Comparison of ENCODE assay signal across 23 cellular contexts in genomic region chr12:68530299-68530698, GRCh38.
A peak's percentile ranks its signal among the peaks of the same experiment; 100 is the strongest.
DNase-seq lines count a peak whose midpoint lies in the region; ATAC-seq and TF ChIP-seq lines count a peak whose summit lies in the region.
"Had no signal": no experiment of that assay in that cellular context is flagged by ENCODE, and none has a peak within 500 bp of the region (broad histone marks: within the 10 kb centered on the region; RNA-seq: fewer than 3 reads in every experiment).

No MANE protein-coding gene starts in this region.

- H3K36me3 Mint-ChIP-seq in stimulated activated naive CD8-positive, alpha-beta T cell treated with anti-CD3 and anti-CD28 coated beads, Interleukin-15, Interleukin-2, amounts not matched to agents 100 ng/mL and 50 ng/mL, for 24 hours (ENCODE audit: low read depth): no peaks in the 10 kb centered on the region
- H3K36me3 Mint-ChIP-seq in effector memory CD8-positive, alpha-beta T cell (ENCODE audit: insufficient read depth): no peaks in the 10 kb centered on the region
- no peaks in the 10 kb centered on the region for H3K36me3 Mint-ChIP-seq in CD8-positive, alpha-beta T cell

- H3K27me3 Mint-ChIP-seq in stimulated activated naive CD8-positive, alpha-beta T cell treated with anti-CD3 and anti-CD28 coated beads, Interleukin-15, Interleukin-2, amounts not matched to agents 100 ng/mL and 50 ng/mL, for 24 hours: no peaks in the 10 kb centered on the region
- H3K27me3 Mint-ChIP-seq in stimulated activated naive CD8-positive, alpha-beta T cell treated with anti-CD3 and anti-CD28 coated beads, Interleukin-15, amount 100 ng/mL, for 72 hours: no peaks in the 10 kb centered on the region
- H3K27me3 Mint-ChIP-seq in effector memory CD8-positive, alpha-beta T cell: no peaks in the 10 kb centered on the region
- no peaks in the 10 kb centered on the region for H3K27me3 Mint-ChIP-seq in CD8-positive, alpha-beta T cell (ENCODE audit: low read depth)
- H3K27me3 Mint-ChIP-seq: CD4-positive, alpha-beta T cell had no signal

- H3K4me1 Mint-ChIP-seq in stimulated activated naive CD8-positive, alpha-beta T cell treated with anti-CD3 and anti-CD28 coated beads, Interleukin-15, Interleukin-2, amounts not matched to agents 100 ng/mL and 50 ng/mL, for 24 hours (ENCODE audit: low read depth): peaks cover 14% of the 10 kb centered on the region
- peaks cover 24% of the 10 kb centered on the region for H3K4me1 Mint-ChIP-seq in stimulated activated naive CD8-positive, alpha-beta T cell treated with anti-CD3 and anti-CD28 coated beads, Interleukin-15, amount 100 ng/mL, for 72 hours
- peaks cover 12 to 28% of the 10 kb centered on the region in 2 donors for H3K4me1 Mint-ChIP-seq in effector memory CD8-positive, alpha-beta T cell (ENCODE audit: low read depth in 2 of 2)
- peaks cover 15% of the 10 kb centered on the region for H3K4me1 Mint-ChIP-seq in CD8-positive, alpha-beta T cell (ENCODE audit: low read depth)
- H3K4me1 Mint-ChIP-seq: H9 had no signal

- no peaks in the 10 kb centered on the region for H3K9me3 ChIP-seq in parathyroid adenoma (ENCODE audit: control insufficient read depth, low read length)
- H3K9me3 ChIP-seq in CD8-positive, alpha-beta T cell (ENCODE audit: low read length): peaks cover 5% of the 10 kb centered on the region
- H3K9me3 ChIP-seq: Peyer's patch had no signal

- no peak overlapping the region for H3K9ac ChIP-seq in parathyroid adenoma
- H3K9ac ChIP-seq: BLaER1 treated with 17β-estradiol and CSF1 and Interleukin-3, amounts not matched to agents 10 nM and 100 nM; GM23248 had no signal

- no peak overlapping the region for H3K4me3 Mint-ChIP-seq in stimulated activated naive CD8-positive, alpha-beta T cell treated with anti-CD3 and anti-CD28 coated beads, Interleukin-15, Interleukin-2, amounts not matched to agents 100 ng/mL and 50 ng/mL, for 24 hours
- no peak overlapping the region for H3K4me3 Mint-ChIP-seq in stimulated activated naive CD8-positive, alpha-beta T cell treated with anti-CD3 and anti-CD28 coated beads, Interleukin-15, amount 100 ng/mL, for 72 hours
- H3K4me3 Mint-ChIP-seq in effector memory CD8-positive, alpha-beta T cell: peak overlapping the region; percentile 6 to 23
- H3K4me3 Mint-ChIP-seq in CD8-positive, alpha-beta T cell: no peak overlapping the region
- H3K4me3 Mint-ChIP-seq: CD4-positive, alpha-beta T cell; H9 had no signal

- ATAC-seq in stimulated activated naive CD8-positive, alpha-beta T cell treated with anti-CD3 and anti-CD28 coated beads, Interleukin-15, amount 100 ng/mL, for 72 hours: no peak
- ATAC-seq in effector memory CD8-positive, alpha-beta T cell (replicated peaks): peak; percentile 52
- ATAC-seq in CD8-positive, alpha-beta T cell: no peak

- H3K27ac ChIP-seq in parathyroid adenoma: no peak overlapping the region
- no peak overlapping the region for H3K27ac ChIP-seq in CD8-positive, alpha-beta T cell (ENCODE audit: low read depth, low read length)
- H3K27ac ChIP-seq: BLaER1 treated with 17β-estradiol and CSF1 and Interleukin-3, amounts not matched to agents 10 nM and 100 nM; GM23248; Peyer's patch had no signal

- TF ChIP-seq CTCF in parathyroid adenoma (IDR thresholded peaks at IDR 0.05): no peak
- no peak for TF ChIP-seq CTCF in CD8-positive, alpha-beta T cell (IDR thresholded peaks at IDR 0.05)

- no peaks in the 10 kb centered on the region for H3K79me2 ChIP-seq in parathyroid adenoma

- intact Hi-C loops in CD8-positive, alpha-beta T cell (cut with DNase I, micrococcal nuclease): no loop called here

- H3K4me2 ChIP-seq in parathyroid adenoma (ENCODE audit: low read length): no peak overlapping the region
- H3K4me2 ChIP-seq: BLaER1 treated with 17β-estradiol and CSF1 and Interleukin-3, amounts not matched to agents 10 nM and 100 nM had no signal

- peak overlapping the region; percentile 25 for H2AFZ ChIP-seq in parathyroid adenoma

- H3K4me1 ChIP-seq in parathyroid adenoma: peaks cover 3% of the 10 kb centered on the region
- H3K4me1 ChIP-seq in CD8-positive, alpha-beta T cell (ENCODE audit: insufficient read depth, low read length): peaks cover 7% of the 10 kb centered on the region
- H3K4me1 ChIP-seq: Peyer's patch had no signal

- CTCF ChIA-PET in CD8-positive, alpha-beta T cell (lab: Charles Lee): interaction anchor here (0.6 to 1.6 kb wide), 2 partner anchors 8 to 93 kb away, joined by 3 read pairs; no protein-coding TSS in a partner anchor

- no peaks in the 10 kb centered on the region for H3K27me3 ChIP-seq in parathyroid adenoma (ENCODE audit: control insufficient read depth, insufficient read depth, low read length)
- H3K27me3 ChIP-seq in CD8-positive, alpha-beta T cell (ENCODE audit: insufficient read depth, low read length): no peaks in the 10 kb centered on the region
- H3K27me3 ChIP-seq: BLaER1 treated with 17β-estradiol and CSF1 and Interleukin-3, amounts not matched to agents 10 nM and 100 nM; Peyer's patch had no signal

- H3K27ac Mint-ChIP-seq in stimulated activated naive CD8-positive, alpha-beta T cell treated with anti-CD3 and anti-CD28 coated beads, Interleukin-15, Interleukin-2, amounts not matched to agents 100 ng/mL and 50 ng/mL, for 24 hours: peak overlapping the region; percentile 22
- H3K27ac Mint-ChIP-seq in stimulated activated naive CD8-positive, alpha-beta T cell treated with anti-CD3 and anti-CD28 coated beads, Interleukin-15, amount 100 ng/mL, for 72 hours: no peak overlapping the region
- no peak overlapping the region for H3K27ac Mint-ChIP-seq in effector memory CD8-positive, alpha-beta T cell
- no peak overlapping the region for H3K27ac Mint-ChIP-seq in CD8-positive, alpha-beta T cell
- H3K27ac Mint-ChIP-seq: CD4-positive, alpha-beta T cell; H9 had no signal

- no peak for DNase-seq in stimulated activated naive CD8-positive, alpha-beta T cell treated with anti-CD3 and anti-CD28 coated beads, Interleukin-15, amount 100 ng/mL, for 72 hours
- DNase-seq in effector memory CD8-positive, alpha-beta T cell: no peak
- DNase-seq in CD8-positive, alpha-beta T cell: no peak
- DNase-seq in NCI-H2227 treated with DMSO at 0.1 percent for 48 hours (lab: John Stamatoyannopoulos, UW) (no peak), SW480 (ENCODE audit: low spot score) (no peak)
- DNase-seq: AML-193; CD4-positive, alpha-beta T cell; COR-L47; DMS53; H9; NCI-H1048; NCI-H1417; NCI-H1694; NCI-H2029 treated with DMSO at 0.1 percent for 48 hours; NCI-H510A; NCI-H69; Peyer's patch; SIG-M5 had no signal

- peaks cover 4% of the 10 kb centered on the region for H3K9me3 Mint-ChIP-seq in stimulated activated naive CD8-positive, alpha-beta T cell treated with anti-CD3 and anti-CD28 coated beads, Interleukin-15, Interleukin-2, amounts not matched to agents 100 ng/mL and 50 ng/mL, for 24 hours
- no peaks in the 10 kb centered on the region for H3K9me3 Mint-ChIP-seq in stimulated activated naive CD8-positive, alpha-beta T cell treated with anti-CD3 and anti-CD28 coated beads, Interleukin-15, amount 100 ng/mL, for 72 hours
- H3K9me3 Mint-ChIP-seq in effector memory CD8-positive, alpha-beta T cell: no peaks in the 10 kb centered on the region
- peaks cover 5% of the 10 kb centered on the region for H3K9me3 Mint-ChIP-seq in CD8-positive, alpha-beta T cell

- POLR2A ChIA-PET in CD8-positive, alpha-beta T cell (lab: Charles Lee): no interaction called here

- H3K4me3 ChIP-seq in parathyroid adenoma (ENCODE audit: low read depth, low read length): no peak overlapping the region
- H3K4me3 ChIP-seq in CD8-positive, alpha-beta T cell (ENCODE audit: low read depth, low read length): no peak overlapping the region
- H3K4me3 ChIP-seq: BLaER1 treated with 17β-estradiol and CSF1 and Interleukin-3, amounts not matched to agents 10 nM and 100 nM; GM23248; Peyer's patch; SK-N-MC had no signal

- peaks cover 2% of the 10 kb centered on the region for H3K36me3 ChIP-seq in parathyroid adenoma (ENCODE audit: control insufficient read depth, insufficient read depth, low read length)
- no peaks in the 10 kb centered on the region for H3K36me3 ChIP-seq in CD8-positive, alpha-beta T cell (ENCODE audit: insufficient read depth, low read length)
- H3K36me3 ChIP-seq: BLaER1 treated with 17β-estradiol and CSF1 and Interleukin-3, amounts not matched to agents 10 nM and 100 nM; Peyer's patch had no signal

Comparison
In these comparisons a context has a peak if more than half of its experiments do, and no peak if none do; other contexts are left out.
1. H3K4me3 Mint-ChIP-seq: peak in effector memory CD8-positive, alpha-beta T cell (2 of 2); none in stimulated activated naive CD8-positive, alpha-beta T cell treated with anti-CD3 and anti-CD28 coated beads, Interleukin-15, Interleukin-2, amounts not matched to agents 100 ng/mL and 50 ng/mL, for 24 hours (single experiment), stimulated activated naive CD8-positive, alpha-beta T cell treated with anti-CD3 and anti-CD28 coated beads, Interleukin-15, amount 100 ng/mL, for 72 hours (0 of 2) and CD8-positive, alpha-beta T cell (single experiment).